In genomic region chr4:6541789-6542188, GRCh38 we compare ENCODE assay signal across 21 cellular contexts. TPM values are rescaled to one million over a fixed set of nuclear protein-coding genes. Genes with fewer than 3 reads are reported as not detected.
A peak's percentile ranks its signal among the peaks of the same experiment; 100 is the strongest.
DNase-seq lines count a peak whose midpoint lies in the region; FAIRE-seq lines count a peak whose summit lies in the region.
"Had no signal": no experiment of that assay in that cellular context is flagged by ENCODE, and none has a peak within 500 bp of the region (broad histone marks: within the 10 kb centered on the region; RNA-seq: fewer than 3 reads in every experiment).

No MANE protein-coding gene starts in this region.

- H4K91ac ChIP-seq in mesenchymal stem cell (ENCODE audit: low read length): no peak overlapping the region

- no peaks in the 10 kb centered on the region for H3K4me1 ChIP-seq in mesenchymal stem cell (ENCODE audit: control insufficient read depth, insufficient read depth, low read depth, low read length)
- H3K4me1 ChIP-seq: HAP-1 had no signal

- H2BK12ac ChIP-seq in mesenchymal stem cell (ENCODE audit: low read length in 2 of 2): no peak overlapping the region

- H4K8ac ChIP-seq in mesenchymal stem cell (ENCODE audit: low read length): no peak overlapping the region

- H3K4me2 ChIP-seq in mesenchymal stem cell (ENCODE audit: low read length, poor library complexity, severe bottlenecking): no peak overlapping the region
- H3K4me2 ChIP-seq: BLaER1 had no signal

- no peak overlapping the region for H3K18ac ChIP-seq in mesenchymal stem cell (ENCODE audit: low read depth in 1 of 2, low read length in 2 of 2)

- DNase-seq in ACHN: peak; percentile 8
- DNase-seq in HT1080 (ENCODE audit: low read depth): peak; percentile 76
- peak; percentile 47 for DNase-seq in RKO (ENCODE audit: low spot score)
- peak; percentile 83 for DNase-seq in urothelium cell line (ENCODE audit: low spot score)
- no peak for DNase-seq in stimulated activated CD4-positive, alpha-beta T cell treated with anti-CD3 and anti-CD28 coated beads, Interleukin-15, amount 100 ng/mL, for 24 hours
- no peak for DNase-seq in SIG-M5 treated with dmso at 0.1 percent for 504 hours (lab: John Stamatoyannopoulos, UW; ENCODE audit: unreplicated experiment)
- DNase-seq in mesenchymal stem cell: no peak
- DNase-seq: CD4-positive, CD25-positive, alpha-beta regulatory T cell; GOT3; Kasumi-1; MG63; NCI-H1105 treated with DMSO at 0.1 percent for 48 hours; NCI-H146; NCI-H2029; NCI-H446 treated with DMSO at 0.1 percent for 48 hours; NCI-H526; SHP77 treated with DMSO at 0.1 percent for 48 hours had no signal

- no peaks in the 10 kb centered on the region for H3K36me3 ChIP-seq in mesenchymal stem cell (ENCODE audit: control insufficient read depth in 1 of 2, insufficient read depth in 2 of 2, low read depth in 1 of 2, low read length in 2 of 2)
- H3K36me3 ChIP-seq: BLaER1, HAP-1, MG63 had no signal

- H3K79me1 ChIP-seq in mesenchymal stem cell (replicated peaks; ENCODE audit: low read length, poor library complexity, severe bottlenecking): no peaks in the 10 kb centered on the region

- H2BK5ac ChIP-seq in mesenchymal stem cell (ENCODE audit: low read depth, low read length, poor library complexity, severe bottlenecking): no peak overlapping the region

- H3K23ac ChIP-seq in mesenchymal stem cell (ENCODE audit: low read length in 2 of 2): no peak overlapping the region

- no peak overlapping the region for H3K4ac ChIP-seq in mesenchymal stem cell (ENCODE audit: low read depth in 1 of 2, low read length in 2 of 2)

- FAIRE-seq in urothelium cell line (lab: Jason Lieb, UNC): no peak
- FAIRE-seq: D721Med had no signal

- H3K27me3 ChIP-seq in mesenchymal stem cell (ENCODE audit: control insufficient read depth in 1 of 2, insufficient read depth in 1 of 2, low read length in 2 of 2): peaks cover under 1 to 12% of the 10 kb centered on the region in 2 experiments
- H3K27me3 ChIP-seq: BLaER1 had no signal

- no peak overlapping the region for H3K9ac ChIP-seq in mesenchymal stem cell (ENCODE audit: low read length)
- H3K9ac ChIP-seq: BLaER1 had no signal

- no peak overlapping the region for H2BK15ac ChIP-seq in mesenchymal stem cell (ENCODE audit: low read depth, poor library complexity, severe bottlenecking)

- H2BK120ac ChIP-seq in mesenchymal stem cell (ENCODE audit: low read depth, low read length): no peak overlapping the region

- no peak overlapping the region for H3K27ac ChIP-seq in mesenchymal stem cell (ENCODE audit: low read length, poor library complexity, severe bottlenecking)
- H3K27ac ChIP-seq: BLaER1, SK-N-MC had no signal

- H2AFZ ChIP-seq in mesenchymal stem cell (ENCODE audit: low read depth, low read length): no peak overlapping the region

- in situ Hi-C loops in ACHN (cut with HindIII; ENCODE audit: low pct_ligation_motif_present, low pct_unique_long_range_greater_than_20kb, low sequenced_read_pairs): no loop called here

- H3K14ac ChIP-seq in mesenchymal stem cell (ENCODE audit: low read length in 2 of 2): no peak overlapping the region

- peaks cover 6% of the 10 kb centered on the region for H3K9me3 ChIP-seq in mesenchymal stem cell (ENCODE audit: control insufficient read depth, low read length)
- H3K9me3 ChIP-seq: HAP-1, MG63 had no signal

- H2AK5ac ChIP-seq in mesenchymal stem cell (ENCODE audit: low read length, severe bottlenecking): no peak overlapping the region

- 65% methylated on average over 6 of the region's 6 CpGs for WGBS in mesenchymal stem cell

- no peak overlapping the region for H3K4me3 ChIP-seq in mesenchymal stem cell (ENCODE audit: insufficient read depth in 1 of 2, low read depth in 1 of 2, low read length in 2 of 2)
- H3K4me3 ChIP-seq: BLaER1, HAP-1, MG63, SK-N-MC had no signal

RNA-seq across cellular contexts. Expression of gene MAN2B2, which starts 33.2 kb away (rescaled TPM):
- 10.4 and 11.7 TPM in 2 replicates for total RNA-seq in HT1080 (2014; rRNA removed; shearing (Covaris generic))
- polyA plus RNA-seq in HT1080 (2015; cell fraction: cytosol; rRNA removed): 15.4 and 16.0 TPM in 2 replicates
- polyA plus RNA-seq in HT1080 (2015; cell fraction: nucleus; rRNA removed): 29.6 and 35.4 TPM in 2 replicates
- polyA plus RNA-seq in mesenchymal stem cell (2013, experiment 1 of 2): 43.3 TPM
- 44.0 TPM for polyA plus RNA-seq in mesenchymal stem cell (2013, experiment 2 of 2)

Comparison
In these comparisons a context has a peak if more than half of its experiments do, and no peak if none do; other contexts are left out.
1. DNase-seq: peak in ACHN (single experiment), HT1080 (single experiment), RKO (single experiment) and urothelium cell line (single experiment); none in stimulated activated CD4-positive, alpha-beta T cell treated with anti-CD3 and anti-CD28 coated beads, Interleukin-15, amount 100 ng/mL, for 24 hours (single experiment), SIG-M5 treated with dmso at 0.1 percent for 504 hours (single experiment) and mesenchymal stem cell (single experiment).